Comparison of ENCODE assay signal across 1 cellular context in genomic region chr17:7612294-7612640, GRCh38.
TF ChIP-seq lines count a peak whose summit lies in the region.

No MANE protein-coding gene starts in this region.

TF ChIP-seq in WTC11, 78 proteins besides CTCF, POLR2A, EP300 and RAD21:
- no peak for TF ChIP-seq MAX (CRISPR knock-in tag; IDR thresholded peaks at IDR 0.05)
- no peak for TF ChIP-seq ERG (CRISPR knock-in tag; IDR thresholded peaks at IDR 0.05)
- no peak for TF ChIP-seq ZNF532 (CRISPR knock-in tag; IDR thresholded peaks at IDR 0.05; ENCODE audit: borderline replicate concordance)
- no peak for TF ChIP-seq ZBTB21 (CRISPR knock-in tag; IDR thresholded peaks at IDR 0.05; ENCODE audit: borderline replicate concordance)
- TF ChIP-seq SMAD4 (CRISPR knock-in tag; IDR thresholded peaks at IDR 0.05) = no peak
- no peak for TF ChIP-seq IRF2 (CRISPR knock-in tag; IDR thresholded peaks at IDR 0.05; ENCODE audit: borderline replicate concordance, low read depth)
- TF ChIP-seq CREM (CRISPR knock-in tag; IDR thresholded peaks at IDR 0.05) = no peak
- TF ChIP-seq FOXP4 (CRISPR knock-in tag; IDR thresholded peaks at IDR 0.05) = no peak
- TF ChIP-seq PRRX2 (CRISPR knock-in tag; IDR thresholded peaks at IDR 0.05) = no peak
- no peak for TF ChIP-seq ZBTB43 (CRISPR knock-in tag; IDR thresholded peaks at IDR 0.05)
